Comparison of ENCODE assay signal across 19 cellular contexts in the genomic region with DNA sequence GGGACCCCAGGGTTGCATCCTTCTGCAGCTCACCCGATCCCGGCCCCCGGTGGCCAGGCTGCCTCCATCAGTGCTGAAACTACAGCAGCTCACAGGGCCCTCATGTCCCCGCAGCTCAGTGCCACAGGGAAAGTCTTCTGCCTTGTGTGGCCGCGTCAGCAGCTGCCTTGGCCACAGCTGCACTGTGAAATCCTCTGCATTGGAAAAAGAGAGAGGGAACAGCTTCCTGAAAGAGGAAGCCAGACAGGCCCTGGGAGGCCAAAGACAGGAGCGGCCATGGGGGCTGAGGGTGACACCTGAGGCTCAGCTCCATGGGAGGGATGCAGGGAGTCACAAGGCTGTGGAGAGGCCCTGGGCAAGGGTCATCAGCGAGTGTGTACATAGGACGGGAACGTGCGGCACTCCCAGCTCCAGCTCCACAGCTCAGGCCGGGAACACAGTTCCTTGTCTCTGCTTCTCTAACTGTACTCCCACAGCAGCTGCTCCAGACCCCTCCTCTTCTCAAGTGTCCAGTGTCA. TPM values are rescaled to one million over a fixed set of nuclear protein-coding genes. Genes with fewer than 3 reads are reported as not detected.
DNase-seq lines count a peak whose midpoint lies in the region; ATAC-seq and TF ChIP-seq lines count a peak whose summit lies in the region.
"Had no signal": no experiment of that assay in that cellular context is flagged by ENCODE, and none has a peak within 500 bp of the region (broad histone marks: within the 10 kb centered on the region; RNA-seq: fewer than 3 reads in every experiment).

No MANE protein-coding gene starts in this region.

- intact Hi-C loops in left ventricle myocardium superior (cut with micrococcal nuclease) = no loop called here

- no peak overlapping the region for H2AFZ ChIP-seq in hepatocyte
- H2AFZ ChIP-seq: GM23248 had no signal

- H3K4me1 ChIP-seq in hepatocyte (ENCODE audit: insufficient read depth) = peaks cover 19% of the 10 kb centered on the region
- H3K4me1 ChIP-seq in muscle layer of duodenum (ENCODE audit: control insufficient read depth in 1 of 2, insufficient read depth in 2 of 2, low read length in 2 of 2) = no peaks in the 10 kb centered on the region

- no peaks in the 10 kb centered on the region for H3K36me3 ChIP-seq in hepatocyte (replicated peaks; ENCODE audit: insufficient read depth, low read depth)
- peaks cover 75 to 98% of the 10 kb centered on the region in 2 donors for H3K36me3 ChIP-seq in muscle layer of duodenum (ENCODE audit: control insufficient read depth in 1 of 2, insufficient read depth in 2 of 2, low read length in 2 of 2)

- H3K9me3 ChIP-seq in hepatocyte (ENCODE audit: low read depth) = no peaks in the 10 kb centered on the region
- no peaks in the 10 kb centered on the region for H3K9me3 ChIP-seq in muscle layer of duodenum (ENCODE audit: control insufficient read depth in 1 of 2, low read length in 2 of 2)

- peaks cover 59 to 83% of the 10 kb centered on the region in 2 donors for H3K36me3 Mint-ChIP-seq in stimulated activated naive B cell treated with anti-CD40 and anti-IgM and Interleukin-4, amounts not matched to agents 10 μg/mL and 1 μg/mL and 100 μg/mL, for 72 hours

- TF ChIP-seq CTCF in hepatocyte (IDR thresholded peaks at IDR 0.05; ENCODE audit: poor library complexity) = no peak

- 66% methylated on average over 12 of the region's 12 CpGs for WGBS in hepatocyte (ENCODE audit: low lambda C conversion rate, missing lambda C conversion rate)

- H3K27ac ChIP-seq in hepatocyte = peak overlapping the region; percentile 98
- peak overlapping the region; percentile 64 for H3K27ac ChIP-seq in muscle layer of duodenum (ENCODE audit: low read length)
- H3K27ac ChIP-seq: GM23248 had no signal

- peak overlapping the region; percentile 57 for H3K4me2 ChIP-seq in hepatocyte

- no peaks in the 10 kb centered on the region for H4K20me1 ChIP-seq in hepatocyte (ENCODE audit: insufficient read depth, poor library complexity, severe bottlenecking)

- no peaks in the 10 kb centered on the region for H3K9me2 ChIP-seq in hepatocyte (replicated peaks; ENCODE audit: insufficient read depth)

- peaks cover 0 to 1% of the 10 kb centered on the region in 2 donors for H3K4me1 Mint-ChIP-seq in stimulated activated naive B cell treated with anti-CD40 and anti-IgM and Interleukin-4, amounts not matched to agents 10 μg/mL and 1 μg/mL and 100 μg/mL, for 72 hours

- no peaks in the 10 kb centered on the region for H3K27me3 ChIP-seq in hepatocyte
- no peaks in the 10 kb centered on the region for H3K27me3 ChIP-seq in muscle layer of duodenum (ENCODE audit: low read depth, low read length)

- H3K27me3 Mint-ChIP-seq in stimulated activated naive B cell treated with anti-CD40 and anti-IgM and Interleukin-4, amounts not matched to agents 10 μg/mL and 1 μg/mL and 100 μg/mL, for 72 hours = no peaks in the 10 kb centered on the region

- H3K27ac Mint-ChIP-seq in stimulated activated naive B cell treated with anti-CD40 and anti-IgM and Interleukin-4, amounts not matched to agents 10 μg/mL and 1 μg/mL and 100 μg/mL, for 72 hours = peak overlapping the region; percentile 44
- H3K27ac Mint-ChIP-seq: HFFc6 had no signal

- DNase-seq in MV-4-11 (lab: John Stamatoyannopoulos, UW) (peak; percentile 1), hepatocyte (ENCODE audit: low spot score) (peak; percentile 85), germinal center (ENCODE audit: low spot score) (no peak), left ventricle myocardium superior (no peak)
- DNase-seq in stimulated activated naive B cell treated with anti-CD40 and anti-IgM and Interleukin-4, amounts not matched to agents 10 μg/mL and 1 μg/mL and 100 μg/mL, for 72 hours = no peak
- DNase-seq: AML-193, Calu3, DMS79 treated with DMSO at 0.1 percent for 48 hours, GM23248, HFFc6, IMR-90, Kasumi-1, NCI-H1417, NCI-H2029, NCI-H2171 treated with DMSO at 0.1 percent for 48 hours had no signal

- H3K79me2 ChIP-seq in hepatocyte = no peaks in the 10 kb centered on the region

- no peak for ATAC-seq in stimulated activated naive B cell treated with anti-CD40 and anti-IgM and Interleukin-4, amounts not matched to agents 10 μg/mL and 1 μg/mL and 100 μg/mL, for 72 hours (replicated peaks)
- ATAC-seq in GM21526 (IDR thresholded peaks at IDR 0.05; ENCODE audit: low FRiP score, unreplicated experiment) (no peak), left ventricle myocardium superior (no peak), GM18870 (IDR thresholded peaks at IDR 0.05; ENCODE audit: unreplicated experiment) (no peak)

- H3K4me3 ChIP-seq in hepatocyte (no peak overlapping the region), muscle layer of duodenum (ENCODE audit: low read depth in 1 of 2, low read length in 2 of 2) (no peak overlapping the region)
- H3K4me3 ChIP-seq: GM23248 had no signal

- no peak overlapping the region for H3K4me3 Mint-ChIP-seq in stimulated activated naive B cell treated with anti-CD40 and anti-IgM and Interleukin-4, amounts not matched to agents 10 μg/mL and 1 μg/mL and 100 μg/mL, for 72 hours
- H3K4me3 Mint-ChIP-seq: HFFc6 had no signal

- H3K9me3 Mint-ChIP-seq in stimulated activated naive B cell treated with anti-CD40 and anti-IgM and Interleukin-4, amounts not matched to agents 10 μg/mL and 1 μg/mL and 100 μg/mL, for 72 hours = no peaks in the 10 kb centered on the region
- H3K9me3 Mint-ChIP-seq: HFFc6 had no signal

RNA-seq across cellular contexts. Expression of gene PARP2, which starts 32.7 kb away (rescaled TPM):
- total RNA-seq in hepatocyte (9.8 and 13.9 TPM in 2 replicates), left ventricle myocardium superior (17.5 TPM)
- 23.4 and 28.5 TPM in 2 replicates for polyA plus RNA-seq in hepatocyte

RNA-seq across cellular contexts. Expression of gene TEP1, which starts 37.2 kb away (rescaled TPM):
- 24.4 and 29.4 TPM in 2 replicates for total RNA-seq in hepatocyte
- polyA plus RNA-seq in hepatocyte = 10.7 and 12.0 TPM in 2 replicates
- 10.5 TPM for total RNA-seq in left ventricle myocardium superior

RNA-seq across cellular contexts. Expression of gene CCNB1IP1, which starts 43.1 kb away (rescaled TPM):
- total RNA-seq in hepatocyte = 84.8 and 88.5 TPM in 2 replicates
- 21.0 and 21.3 TPM in 2 replicates for polyA plus RNA-seq in hepatocyte
- total RNA-seq in left ventricle myocardium superior = 43.9 TPM

RNA-seq across cellular contexts. Expression of gene KLHL33, which starts 59.8 kb away (rescaled TPM):
- total RNA-seq in hepatocyte (not detected in 2 replicates), left ventricle myocardium superior (0.77 TPM)
- 0.05 and 0.19 TPM in 2 replicates for polyA plus RNA-seq in hepatocyte
- total RNA-seq: Calu3, GM23248, NCI-H460 had no signal
- polyA plus RNA-seq: GM23248 had no signal

Comparison
In these comparisons a context has a peak if more than half of its experiments do, and no peak if none do; other contexts are left out.
1. DNase-seq: peak in MV-4-11 (single experiment) and hepatocyte (single experiment); none in stimulated activated naive B cell treated with anti-CD40 and anti-IgM and Interleukin-4, amounts not matched to agents 10 μg/mL and 1 μg/mL and 100 μg/mL, for 72 hours (single experiment), germinal center (single experiment) and left ventricle myocardium superior (single experiment).